ENCODE assay signal across 27 cellular contexts in the genomic region with DNA sequence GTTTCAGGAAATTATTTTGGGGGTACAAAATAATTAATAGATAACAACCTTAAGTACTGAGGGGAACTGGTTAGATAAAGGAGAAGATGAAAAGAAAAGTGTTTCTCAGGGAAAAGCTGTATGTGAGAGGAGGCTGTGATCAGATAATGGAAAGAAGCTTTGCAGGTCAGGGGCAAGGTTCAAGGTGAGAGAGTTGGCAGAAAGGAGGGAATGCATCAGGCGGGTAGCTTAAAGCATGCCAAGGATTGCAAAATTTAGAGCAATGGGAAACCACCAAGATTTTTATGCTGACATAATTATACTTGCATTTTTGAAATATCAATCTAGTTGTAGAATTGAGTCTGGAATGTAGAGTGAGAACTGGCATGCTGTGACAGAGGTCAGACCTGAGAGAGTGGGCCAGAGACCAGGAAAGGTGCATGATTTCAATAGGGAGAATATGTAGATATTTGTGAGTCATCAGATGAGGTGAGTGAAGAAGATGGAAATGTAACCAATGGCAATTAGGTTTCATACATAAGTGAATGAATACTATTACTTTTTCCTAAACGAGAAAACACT.
"Had no signal": no experiment of that assay in that cellular context is flagged by ENCODE, and none has a peak within 500 bp of the region (broad histone marks: within the 10 kb centered on the region; RNA-seq: fewer than 3 reads in every experiment).

No MANE protein-coding gene starts in this region.

- H3K27me3 ChIP-seq: gastrocnemius medialis, right atrium auricular region, sigmoid colon, testis, tibial artery had no signal

- H3K9me3 ChIP-seq: gastrocnemius medialis, left ventricle myocardium inferior, lower lobe of right lung, prostate gland, right atrium auricular region, sigmoid colon, testis, tibial artery had no signal

- H3K4me1 Mint-ChIP-seq: memory B cell; naive B cell; stimulated activated effector memory CD8-positive, alpha-beta T cell treated with anti-CD3 and anti-CD28 coated beads, Interleukin-12 subunit alpha, Interleukin-12 subunit beta, amount 100 ng/mL, for 72 hours had no signal

- DNase-seq: dermis blood vessel endothelial cell; effector memory CD4-positive, alpha-beta T cell; erythroblast; gastrocnemius medialis; head of caudate nucleus; kidney; left cardiac atrium; left ventricle myocardium inferior; lower lobe of right lung; mucosa of descending colon; naive B cell; nephron progenitor cell; nucleus accumbens; sigmoid colon; stimulated activated CD4-positive, alpha-beta T cell treated with anti-CD3 and anti-CD28 coated beads, Interleukin-2, amount 100 ng/mL, for 24 hours; stimulated activated CD4-positive, alpha-beta T cell treated with anti-CD3 and anti-CD28 coated beads, Interleukin-4, amount 100 ng/mL, for 24 hours; stimulated activated naive CD4-positive, alpha-beta T cell treated with Interleukin-2 at 50 U/mL for 16 hours; substantia nigra; testis; tibial artery had no signal

- H3K27me3 Mint-ChIP-seq: memory B cell, naive B cell had no signal

- H3K4me1 ChIP-seq: gastrocnemius medialis, left ventricle myocardium inferior, lower lobe of right lung, prostate gland, right atrium auricular region, sigmoid colon, testis, tibial artery had no signal

- H3K36me3 ChIP-seq: gastrocnemius medialis, left ventricle myocardium inferior, lower lobe of right lung, prostate gland, right atrium auricular region, sigmoid colon, tibial artery had no signal

- H3K36me3 Mint-ChIP-seq: memory B cell; mesothelial cell of epicardium; naive B cell; stimulated activated effector memory CD8-positive, alpha-beta T cell treated with anti-CD3 and anti-CD28 coated beads, Interleukin-12 subunit alpha, Interleukin-12 subunit beta, amount 100 ng/mL, for 72 hours; type B pancreatic cell had no signal

- H3K4me3 Mint-ChIP-seq: memory B cell; mesothelial cell of epicardium; naive B cell; nephron progenitor cell; stimulated activated effector memory CD8-positive, alpha-beta T cell treated with anti-CD3 and anti-CD28 coated beads, Interleukin-12 subunit alpha, Interleukin-12 subunit beta, amount 100 ng/mL, for 72 hours; type B pancreatic cell had no signal

- H3K27ac ChIP-seq: coronary artery, gastrocnemius medialis, left ventricle myocardium inferior, lower lobe of right lung, prostate gland, right atrium auricular region, sigmoid colon, testis, tibial artery had no signal

- H3K4me3 ChIP-seq: coronary artery, gastrocnemius medialis, left ventricle myocardium inferior, lower lobe of right lung, mucosa of descending colon, prostate gland, right atrium auricular region, sigmoid colon, testis, tibial artery had no signal

- ATAC-seq: gastrocnemius medialis; lower lobe of right lung; mucosa of descending colon; stimulated activated effector memory CD8-positive, alpha-beta T cell treated with anti-CD3 and anti-CD28 coated beads, Interleukin-12 subunit alpha, Interleukin-12 subunit beta, amount 100 ng/mL, for 72 hours had no signal

- H3K27ac Mint-ChIP-seq: memory B cell; mesothelial cell of epicardium; naive B cell; nephron progenitor cell; stimulated activated effector memory CD8-positive, alpha-beta T cell treated with anti-CD3 and anti-CD28 coated beads, Interleukin-12 subunit alpha, Interleukin-12 subunit beta, amount 100 ng/mL, for 72 hours; type B pancreatic cell had no signal

- H3K9me3 Mint-ChIP-seq: nephron progenitor cell, type B pancreatic cell had no signal
